Comparison of ENCODE assay signal across 8 cellular contexts in genomic region chr14:105090493-105091334, GRCh38. TPM values are rescaled to one million over a fixed set of nuclear protein-coding genes. Genes with fewer than 3 reads are reported as not detected.
DNase-seq lines count a peak whose midpoint lies in the region; ATAC-seq, FAIRE-seq and TF ChIP-seq lines count a peak whose summit lies in the region.

No MANE protein-coding gene starts in this region.

- no peak for FAIRE-seq in D721Med (lab: Jason Lieb, UNC)

- ATAC-seq in HG02885 (IDR thresholded peaks at IDR 0.05; ENCODE audit: poor library complexity, unreplicated experiment), result peak; percentile 37

- DNase-seq in D721Med (ENCODE audit: insufficient read length, low spot score) (peak; percentile 75), NCI-H446 treated with DMSO at 0.1 percent for 48 hours (lab: John Stamatoyannopoulos, UW) (peak; percentile 36), cerebellum (ENCODE audit: low spot score) (peak; percentile 75), kidney tubule cell (ENCODE audit: low spot score) (peak; percentile 86), GF-D8 (lab: John Stamatoyannopoulos, UW) (no peak)
- DNase-seq in activated CD4-positive, alpha-beta T cell treated with anti-CD3 and anti-CD28 coated beads for 4 hours, result peak; percentile 82 to 86
- DNase-seq in stimulated activated CD4-positive, alpha-beta T cell treated with anti-CD3 and anti-CD28 coated beads, Interleukin-1b, Interleukin-23, amount 100 ng/mL, for 4 hours (ENCODE audit: low read depth in 2 of 2), result peak; percentile 83 to 90

- peak; percentile 91 for TF ChIP-seq CTCF in D721Med (IDR thresholded peaks at IDR 0.05; ENCODE audit: insufficient read depth, missing control alignments)

RNA-seq across cellular contexts. Expression of gene GPR132, which starts 25.5 kb away (rescaled TPM):
- 1.7 TPM for total RNA-seq in cerebellum
